18 cellular contexts compared by ENCODE assay signal in the genomic region with DNA sequence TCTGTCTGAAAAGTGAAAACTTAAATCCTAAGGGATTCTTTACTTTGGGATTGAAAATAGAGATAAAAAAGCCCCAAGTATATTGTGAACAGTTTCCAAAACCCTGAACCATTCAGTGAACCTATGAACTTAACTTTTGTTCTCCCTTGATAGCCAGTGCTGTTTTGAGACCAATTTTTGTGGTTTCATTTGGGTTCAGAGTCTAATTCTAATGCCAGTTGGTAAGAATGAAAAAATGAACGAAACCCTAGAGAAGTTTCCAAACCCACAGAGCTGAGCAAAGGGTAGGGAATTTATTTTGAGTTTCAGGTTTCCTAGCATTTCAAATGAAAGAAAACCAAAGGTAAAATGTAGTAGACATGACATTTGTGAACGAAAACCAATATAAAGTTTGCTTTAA.
"Had no signal": no experiment of that assay in that cellular context is flagged by ENCODE, and none has a peak within 500 bp of the region (broad histone marks: within the 10 kb centered on the region; RNA-seq: fewer than 3 reads in every experiment).

No MANE protein-coding gene starts in this region.

- ATAC-seq: body of pancreas; foreskin keratinocyte; left lobe of liver; lower lobe of right lung; naive thymus-derived CD8-positive, alpha-beta T cell; T-cell had no signal

- H3K9me3 ChIP-seq: body of pancreas, lower lobe of right lung, sigmoid colon, upper lobe of left lung had no signal

- H3K36me3 ChIP-seq: cardiac muscle cell, lower lobe of right lung, neural progenitor cell, sigmoid colon, upper lobe of left lung had no signal

- H3K27me3 ChIP-seq: body of pancreas, cardiac muscle cell, foreskin keratinocyte, neural progenitor cell, sigmoid colon, upper lobe of left lung had no signal

- H3K9ac ChIP-seq: neural progenitor cell had no signal

- H3K4me1 ChIP-seq: body of pancreas, foreskin keratinocyte, lower lobe of right lung, neural progenitor cell, sigmoid colon, upper lobe of left lung had no signal

- DNase-seq: activated naive CD4-positive, alpha-beta T cell; activated T-cell treated with anti-CD3 and anti-CD28 coated beads, Interleukin-2, amount 50 U/mL, for 24 hours; body of pancreas; cortex of kidney; foreskin keratinocyte; lower lobe of right lung; naive thymus-derived CD8-positive, alpha-beta T cell; retina; sigmoid colon; stimulated activated CD4-positive, alpha-beta T cell treated with anti-CD3 and anti-CD28 coated beads, Interleukin-4, amount 100 ng/mL, for 24 hours; stimulated activated naive CD4-positive, alpha-beta T cell treated with Interleukin-2 at 50 U/mL for 16 hours; T-cell; T-helper 9 cell; upper lobe of left lung had no signal

- H3K4me2 ChIP-seq: neural progenitor cell had no signal

- H3K4me3 ChIP-seq: body of pancreas, cardiac muscle cell, lower lobe of right lung, neural progenitor cell, sigmoid colon, upper lobe of left lung had no signal

- H2AFZ ChIP-seq: neural progenitor cell had no signal

- H3K27ac ChIP-seq: body of pancreas, cardiac muscle cell, epithelial cell of prostate, foreskin keratinocyte, lower lobe of right lung, neural progenitor cell, sigmoid colon, upper lobe of left lung had no signal
